ENCODE assay signal across 8 cellular contexts in genomic region chr7:42237162-42237821, GRCh38. TPM values are rescaled to one million over a fixed set of nuclear protein-coding genes. Genes with fewer than 3 reads are reported as not detected.
A peak's percentile ranks its signal among the peaks of the same experiment; 100 is the strongest.
DNase-seq lines count a peak whose midpoint lies in the region; ATAC-seq and TF ChIP-seq lines count a peak whose summit lies in the region.

Gene GLI3, minus strand, starts transcription at chr7:42237209. Its CDS starts 13,956 bp downstream, at chr7:42223253.

- ATAC-seq in HG02642 (IDR thresholded peaks at IDR 0.05; ENCODE audit: poor library complexity, unreplicated experiment) = peak; percentile 81

- H3K4me3 ChIP-seq in iPS-15b (ENCODE audit: low read depth, low read length) (peak within 1 kb of the TSS; percentile 74), retinal pigment epithelial cell (ENCODE audit: low read length) (peak within 1 kb of the TSS; percentile 79)

- H3K4me1 ChIP-seq in iPS-15b (ENCODE audit: control insufficient read depth, insufficient read depth, low read length) = peaks cover 15% of the 10 kb centered on the region

- peak; percentile 38 for TF ChIP-seq CTCF in retinal pigment epithelial cell (conservative IDR thresholded peaks at IDR 0.05; ENCODE audit: low read depth, low read length)

- H3K36me3 ChIP-seq in iPS-15b (ENCODE audit: control insufficient read depth, insufficient read depth, low read length) = no peaks in the 10 kb centered on the region

- H3K9ac ChIP-seq in iPS-15b (ENCODE audit: low read depth, low read length) = peak within 1 kb of the TSS; percentile 71

- DNase-seq in stimulated activated CD4-positive, alpha-beta T cell treated with anti-CD3 and anti-CD28 coated beads, Interleukin-12 subunit alpha, Interleukin-12 subunit beta, amount 100 ng/mL, for 4 hours = peak; percentile 2
- no peak for DNase-seq in stimulated activated CD4-positive, alpha-beta T cell treated with anti-CD3 and anti-CD28 coated beads, Interleukin-4, amount 100 ng/mL, for 4 hours
- DNase-seq in NCI-H460 (ENCODE audit: extremely low read depth, low read depth) (peak; percentile 85), brain pericyte (ENCODE audit: low read depth, low spot score) (peak; percentile 92), retinal pigment epithelial cell (ENCODE audit: low read depth) (peak; percentile 60), NCI-H2196 treated with DMSO at 0.1 percent for 48 hours (lab: John Stamatoyannopoulos, UW; ENCODE audit: unreplicated experiment) (no peak)

- no peaks in the 10 kb centered on the region for H3K9me3 ChIP-seq in iPS-15b (ENCODE audit: control insufficient read depth, insufficient read depth, low read length)

- H3K27me3 ChIP-seq in iPS-15b (ENCODE audit: control insufficient read depth, insufficient read depth, low read length) = peaks cover 27% of the 10 kb centered on the region

RNA-seq across cellular contexts. Expression of gene GLI3, which starts in this region (rescaled TPM):
- 2.9 and 3.0 TPM in 2 replicates for total RNA-seq in NCI-H460 (2014; rRNA removed; shearing (Covaris generic))
- polyA plus RNA-seq in NCI-H460 (2014; cell fraction: nucleus; rRNA removed) = 1.6 and 2.6 TPM in 2 replicates

Comparison
In these comparisons a context has a peak if more than half of its experiments do, and no peak if none do; other contexts are left out.
1. DNase-seq: peak in stimulated activated CD4-positive, alpha-beta T cell treated with anti-CD3 and anti-CD28 coated beads, Interleukin-12 subunit alpha, Interleukin-12 subunit beta, amount 100 ng/mL, for 4 hours (single experiment), NCI-H460 (single experiment), brain pericyte (single experiment) and retinal pigment epithelial cell (single experiment); none in stimulated activated CD4-positive, alpha-beta T cell treated with anti-CD3 and anti-CD28 coated beads, Interleukin-4, amount 100 ng/mL, for 4 hours (0 of 2) and NCI-H2196 treated with DMSO at 0.1 percent for 48 hours (single experiment).